25 cellular contexts compared by ENCODE assay signal in genomic region chr17:51731941-51732722, GRCh38.
"Had no signal": no experiment of that assay in that cellular context is flagged by ENCODE, and none has a peak within 500 bp of the region (broad histone marks: within the 10 kb centered on the region; RNA-seq: fewer than 3 reads in every experiment).

No MANE protein-coding gene starts in this region.

- DNase-seq: islet precursor cell; left ventricle myocardium inferior; midbrain; mucosa of descending colon; naive thymus-derived CD4-positive, alpha-beta T cell; ovary; right cardiac atrium; stimulated activated CD4-positive, alpha-beta T cell treated with anti-CD3 and anti-CD28 coated beads, Interleukin-12 subunit alpha, Interleukin-12 subunit beta, amount 100 ng/mL, for 4 hours; stimulated activated CD4-positive, alpha-beta T cell treated with anti-CD3 and anti-CD28 coated beads, Interleukin-15, amount 100 ng/mL, for 24 hours; stimulated activated CD4-positive, alpha-beta T cell treated with anti-CD3 and anti-CD28 coated beads, Interleukin-2, amount 100 ng/mL, for 24 hours; stimulated activated CD4-positive, alpha-beta T cell treated with anti-CD3 and anti-CD28 coated beads, Interleukin-4, amount 100 ng/mL, for 24 hours; stimulated activated naive CD4-positive, alpha-beta T cell; tibial artery; trophoblast cell; upper lobe of right lung had no signal

- H3K4me3 ChIP-seq: left ventricle myocardium inferior, lung, mucosa of descending colon, ovary, skin epidermis, suprapubic skin, thoracic aorta, tibial artery, upper lobe of right lung had no signal

- H3K9me3 Mint-ChIP-seq: naive thymus-derived CD4-positive, alpha-beta T cell; natural killer cell treated with Interleukin-12 subunit alpha and Interleukin-12 subunit beta and Interleukin-15 and Interleukin-18, amount 100 ng/mL, for 72 hours; stimulated activated effector memory CD8-positive, alpha-beta T cell treated with anti-CD3 and anti-CD28 coated beads, Interleukin-12 subunit alpha, Interleukin-12 subunit beta, amount 100 ng/mL, for 72 hours; stimulated activated naive CD8-positive, alpha-beta T cell treated with anti-CD3 and anti-CD28 coated beads, Interleukin-15, Interleukin-2, amounts not matched to agents 100 ng/mL and 50 ng/mL, for 24 hours had no signal

- H3K36me3 Mint-ChIP-seq: naive thymus-derived CD4-positive, alpha-beta T cell; natural killer cell treated with Interleukin-12 subunit alpha and Interleukin-12 subunit beta and Interleukin-15 and Interleukin-18, amount 100 ng/mL, for 72 hours; stimulated activated effector memory CD8-positive, alpha-beta T cell treated with anti-CD3 and anti-CD28 coated beads, Interleukin-12 subunit alpha, Interleukin-12 subunit beta, amount 100 ng/mL, for 72 hours had no signal

- H3K9me3 ChIP-seq: mucosa of descending colon, ovary, suprapubic skin, thoracic aorta, tibial artery, upper lobe of right lung had no signal

- H3K4me1 Mint-ChIP-seq: stimulated activated effector memory CD8-positive, alpha-beta T cell treated with anti-CD3 and anti-CD28 coated beads, Interleukin-12 subunit alpha, Interleukin-12 subunit beta, amount 100 ng/mL, for 72 hours had no signal

- FAIRE-seq: urothelium cell line had no signal

- H3K36me3 ChIP-seq: left ventricle myocardium inferior, ovary, suprapubic skin, thoracic aorta, tibial artery, upper lobe of right lung had no signal

- H3K27ac ChIP-seq: left ventricle myocardium inferior, ovary, skin epidermis, suprapubic skin, thoracic aorta, tibial artery, upper lobe of right lung had no signal

- H3K27me3 ChIP-seq: ovary, suprapubic skin, tibial artery, upper lobe of right lung had no signal

- H3K27ac Mint-ChIP-seq: naive thymus-derived CD4-positive, alpha-beta T cell; natural killer cell treated with Interleukin-12 subunit alpha and Interleukin-12 subunit beta and Interleukin-15 and Interleukin-18, amount 100 ng/mL, for 72 hours; progenitor cell of endocrine pancreas; stimulated activated effector memory CD8-positive, alpha-beta T cell treated with anti-CD3 and anti-CD28 coated beads, Interleukin-12 subunit alpha, Interleukin-12 subunit beta, amount 100 ng/mL, for 72 hours; stimulated activated naive CD8-positive, alpha-beta T cell treated with anti-CD3 and anti-CD28 coated beads, Interleukin-15, Interleukin-2, amounts not matched to agents 100 ng/mL and 50 ng/mL, for 24 hours had no signal

- ATAC-seq: mucosa of descending colon; naive thymus-derived CD4-positive, alpha-beta T cell; natural killer cell treated with Interleukin-12 subunit alpha and Interleukin-12 subunit beta and Interleukin-15 and Interleukin-18, amount 100 ng/mL, for 72 hours; right cardiac atrium; sciatic nerve; stimulated activated effector memory CD8-positive, alpha-beta T cell treated with anti-CD3 and anti-CD28 coated beads, Interleukin-12 subunit alpha, Interleukin-12 subunit beta, amount 100 ng/mL, for 72 hours; upper lobe of right lung had no signal

- H3K4me1 ChIP-seq: left ventricle myocardium inferior, suprapubic skin, tibial artery, upper lobe of right lung had no signal

- H3K4me3 Mint-ChIP-seq: naive thymus-derived CD4-positive, alpha-beta T cell; natural killer cell treated with Interleukin-12 subunit alpha and Interleukin-12 subunit beta and Interleukin-15 and Interleukin-18, amount 100 ng/mL, for 72 hours; stimulated activated effector memory CD8-positive, alpha-beta T cell treated with anti-CD3 and anti-CD28 coated beads, Interleukin-12 subunit alpha, Interleukin-12 subunit beta, amount 100 ng/mL, for 72 hours; stimulated activated naive CD8-positive, alpha-beta T cell treated with anti-CD3 and anti-CD28 coated beads, Interleukin-15, Interleukin-2, amounts not matched to agents 100 ng/mL and 50 ng/mL, for 24 hours had no signal
